8 cellular contexts compared by ENCODE assay signal in the genomic region with DNA sequence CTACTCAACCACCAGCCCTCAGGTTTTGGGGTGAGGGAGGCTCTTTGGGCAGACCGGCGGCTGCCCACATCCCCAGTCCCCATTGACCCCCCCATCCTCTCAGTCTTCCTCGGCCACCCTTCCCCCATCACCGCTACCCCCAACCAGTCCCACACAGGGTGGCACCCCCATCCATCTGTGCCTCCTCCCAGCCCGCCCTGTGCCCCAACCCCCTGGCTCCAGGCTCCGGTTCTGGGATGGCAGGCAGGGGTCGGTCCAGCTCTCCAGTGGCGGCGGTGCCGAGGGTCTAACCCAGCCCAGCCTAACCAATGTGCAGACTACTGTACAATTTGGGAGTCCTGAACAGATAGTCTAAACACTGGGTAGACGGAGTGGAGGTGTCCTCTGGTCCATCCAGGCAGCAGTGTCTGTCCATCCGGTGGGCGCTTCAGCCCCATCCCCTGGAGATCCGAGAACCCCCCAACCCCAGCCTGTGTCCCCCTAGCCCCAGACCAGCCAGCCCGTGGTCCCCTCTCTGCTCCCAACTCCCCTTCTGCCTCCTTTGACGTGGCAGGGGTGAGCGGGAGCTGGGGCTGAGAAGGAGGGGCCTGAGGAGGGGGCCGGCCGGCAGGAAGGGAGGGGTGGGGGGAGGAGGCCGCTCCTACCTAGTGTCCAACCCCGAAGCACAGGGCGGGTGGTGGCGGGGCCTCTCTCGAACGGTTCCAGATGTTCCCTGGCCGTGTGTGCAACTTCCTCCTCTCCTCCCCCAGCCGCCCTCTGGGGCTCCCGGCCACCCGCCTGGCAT. TPM values are rescaled to one million over a fixed set of nuclear protein-coding genes. Genes with fewer than 3 reads are reported as not detected.
DNase-seq lines count a peak whose midpoint lies in the region; ATAC-seq and TF ChIP-seq lines count a peak whose summit lies in the region.

No MANE protein-coding gene starts in this region.

- DNase-seq in Panc1 (ENCODE audit: low read depth, low spot score) (no peak), fibroblast of mammary gland (ENCODE audit: low read depth) (peak; percentile 90), non-pigmented ciliary epithelial cell (ENCODE audit: low read depth) (peak; percentile 37), NCI-H526 (lab: John Stamatoyannopoulos, UW) (no peak), RKO (ENCODE audit: low spot score) (no peak)

- peaks cover 52% of the 10 kb centered on the region for H3K4me1 ChIP-seq in BLaER1
- no peaks in the 10 kb centered on the region for H3K4me1 ChIP-seq in Panc1 (ENCODE audit: control insufficient read depth, insufficient read depth, low read length)

- TF ChIP-seq CTCF in Panc1 (IDR thresholded peaks at IDR 0.05) (no peak), fibroblast of mammary gland (conservative IDR thresholded peaks at IDR 0.05; ENCODE audit: control insufficient read depth, insufficient read depth, low read depth, low read length) (no peak)

- H3K9ac ChIP-seq in BLaER1, result peak overlapping the region; percentile 69

- peak overlapping the region; percentile 45 for H3K4me3 ChIP-seq in BLaER1
- H3K4me3 ChIP-seq in Panc1 (ENCODE audit: low read depth in 2 of 2, low read length in 2 of 2), result no peak overlapping the region
- H3K4me3 ChIP-seq in fibroblast of mammary gland (ENCODE audit: control insufficient read depth, low read depth, low read length), result peak overlapping the region; percentile 59

- no peaks in the 10 kb centered on the region for H3K36me3 ChIP-seq in BLaER1
- no peaks in the 10 kb centered on the region for H3K36me3 ChIP-seq in Panc1 (ENCODE audit: control insufficient read depth, insufficient read depth, low read length)

- H4K20me1 ChIP-seq in BLaER1, result no peaks in the 10 kb centered on the region

- H3K27ac ChIP-seq in BLaER1 (peak overlapping the region; percentile 91), Panc1 (ENCODE audit: low read length) (no peak overlapping the region)

- POLR2A ChIA-PET in Panc1 (lab: Charles Lee), result no interaction called here

- ATAC-seq in Panc1 (0 out of 2 replicates have a peak, but pooled peaks have one; percentile 26), HG02852 (IDR thresholded peaks at IDR 0.05; ENCODE audit: unreplicated experiment) (no peak), GM21390 (IDR thresholded peaks at IDR 0.05; ENCODE audit: unreplicated experiment) (no peak)

- in situ Hi-C loops in Panc1 (cut with HindIII; ENCODE audit: low pct_unique_long_range_greater_than_20kb, low sequenced_read_pairs), result no loop called here

- intact Hi-C loops in Panc1 (cut with micrococcal nuclease; ENCODE audit: unreplicated experiment), result no loop called here

- peak overlapping the region; percentile 89 for H3K4me2 ChIP-seq in BLaER1

- BruUV-seq in Panc1 (replicated peaks; lab: Mats Ljungman, UMichigan), result no TSS peak

- H3K27me3 ChIP-seq in BLaER1, result no peaks in the 10 kb centered on the region
- no peaks in the 10 kb centered on the region for H3K27me3 ChIP-seq in Panc1 (ENCODE audit: control insufficient read depth, insufficient read depth, low read length)

- CTCF ChIA-PET in Panc1 (lab: Charles Lee), result no interaction called here

- no peaks in the 10 kb centered on the region for H3K9me3 ChIP-seq in BLaER1
- H3K9me3 ChIP-seq in Panc1 (ENCODE audit: control insufficient read depth, insufficient read depth, low read depth, low read length), result no peaks in the 10 kb centered on the region

RNA-seq across cellular contexts. Expression of a gene that starts 31.2 kb away (rescaled TPM):
- total RNA-seq in Panc1 (2021; ENCODE audit: unreplicated experiment), result 69.6 TPM
- 70.6 TPM for polyA plus RNA-seq in Panc1 (2012; ENCODE audit: insufficient read length)

RNA-seq across cellular contexts. Expression of a gene that starts 31.4 kb away (rescaled TPM):
- total RNA-seq in Panc1 (2021; ENCODE audit: unreplicated experiment), result 28.3 TPM
- 31.2 TPM for polyA plus RNA-seq in Panc1 (2012; ENCODE audit: insufficient read length)

RNA-seq across cellular contexts. Expression of a gene that starts 41.5 kb away (rescaled TPM):
- 18.7 TPM for total RNA-seq in Panc1 (2021; ENCODE audit: unreplicated experiment)
- 21.0 TPM for polyA plus RNA-seq in Panc1 (2012; ENCODE audit: insufficient read length)

RNA-seq across cellular contexts. Expression of a gene that starts 53.3 kb away (rescaled TPM):
- total RNA-seq in Panc1 (2021; ENCODE audit: unreplicated experiment), result 111 TPM
- polyA plus RNA-seq in Panc1 (2012; ENCODE audit: insufficient read length), result 78.0 TPM

Comparison
In these comparisons a context has a peak if more than half of its experiments do, and no peak if none do; other contexts are left out.
1. H3K4me3 ChIP-seq: peak in BLaER1 (single experiment) and fibroblast of mammary gland (single experiment); none in Panc1 (0 of 2).
2. DNase-seq: peak in fibroblast of mammary gland (single experiment) and non-pigmented ciliary epithelial cell (single experiment); none in Panc1 (single experiment), NCI-H526 (0 of 2) and RKO (single experiment).